Comparison of ENCODE assay signal across 24 cellular contexts in genomic region chr7:39757604-39758003, GRCh38.
"Had no signal": no experiment of that assay in that cellular context is flagged by ENCODE, and none has a peak within 500 bp of the region (broad histone marks: within the 10 kb centered on the region; RNA-seq: fewer than 3 reads in every experiment).

No MANE protein-coding gene starts in this region.

- H3K4me3 ChIP-seq: adrenal gland, esophagus muscularis mucosa, right lobe of liver, skin epidermis, stomach, tibial artery, upper lobe of right lung had no signal

- H3K27ac ChIP-seq: brain microvascular endothelial cell, right lobe of liver, tibial artery, upper lobe of right lung had no signal

- H3K27me3 ChIP-seq: adrenal gland, brain microvascular endothelial cell, esophagus muscularis mucosa, right lobe of liver, stomach, tibial artery, upper lobe of right lung had no signal

- ATAC-seq: activated CD4-positive, alpha-beta T cell treated with anti-CD3 and anti-CD28 coated beads for 36 hours; natural killer cell; right lobe of liver; stimulated activated memory B cell treated with anti-CD40 and anti-IgM and Interleukin-4, amounts not matched to agents 10 μg/mL and 1 μg/mL and 100 μg/mL, for 72 hours had no signal

- DNase-seq: activated CD4-positive, alpha-beta T cell treated with anti-CD3 and anti-CD28 coated beads for 36 hours; activated CD4-positive, alpha-beta T cell treated with anti-CD3 and anti-CD28 coated beads, Interleukin-2, amount 50 U/mL, for 4 hours; activated CD4-positive, CD25-positive, alpha-beta regulatory T cell; activated effector memory CD4-positive, alpha-beta T cell treated with Interleukin-2 at 50 U/mL for 16 hours; activated naive CD4-positive, alpha-beta T cell treated with anti-CD3 and anti-CD28 coated beads for 36 hours; activated naive CD8-positive, alpha-beta T cell treated with anti-CD3 and anti-CD28 coated beads for 36 hours; activated T-cell treated with anti-CD3 and anti-CD28 coated beads for 4 hours; aorta; brain microvascular endothelial cell; endodermal cell; hippocampal formation; natural killer cell; posterior cingulate gyrus; right lobe of liver; stimulated activated CD4-positive, alpha-beta T cell treated with anti-CD3 and anti-CD28 coated beads, Interleukin-4, amount 100 ng/mL, for 4 hours; stimulated activated CD8-positive, alpha-beta memory T cell treated with anti-CD3 and anti-CD28 coated beads, Interleukin-4, amount 100 ng/mL, for 48 hours; stomach; T-helper 1 cell; tibial artery had no signal

- H3K4me1 ChIP-seq: right lobe of liver, upper lobe of right lung had no signal

- H3K9me3 ChIP-seq: adrenal gland, esophagus muscularis mucosa, right lobe of liver, tibial artery, upper lobe of right lung had no signal

- H3K36me3 ChIP-seq: adrenal gland, brain microvascular endothelial cell, esophagus muscularis mucosa, right lobe of liver, stomach, tibial artery, upper lobe of right lung had no signal
